ENCODE assay signal across 9 cellular contexts in genomic region chr4:38858097-38858420, GRCh38. TPM values are rescaled to one million over a fixed set of nuclear protein-coding genes. Genes with fewer than 3 reads are reported as not detected.
DNase-seq lines count a peak whose midpoint lies in the region; ATAC-seq and TF ChIP-seq lines count a peak whose summit lies in the region.
"Had no signal": no experiment of that assay in that cellular context is flagged by ENCODE, and none has a peak within 500 bp of the region (broad histone marks: within the 10 kb centered on the region; RNA-seq: fewer than 3 reads in every experiment).

No MANE protein-coding gene starts in this region.

- peak overlapping the region; percentile 46 for H2AFZ ChIP-seq in parathyroid adenoma

- TF ChIP-seq POLR2A in NB4 (IDR thresholded peaks at IDR 0.05; ENCODE audit: extremely low read depth, insufficient read length), result no peak

- H4K20me1 ChIP-seq in BLaER1 treated with 17β-estradiol and CSF1 and Interleukin-3, amounts not matched to agents 10 nM and 100 nM, result no peaks in the 10 kb centered on the region

- peak overlapping the region; percentile 44 for H3K4me3 Mint-ChIP-seq in chondrocyte (ENCODE audit: unreplicated experiment)

- peaks cover 35% of the 10 kb centered on the region for H3K4me1 Mint-ChIP-seq in chondrocyte (ENCODE audit: low read depth)

- peak overlapping the region; percentile 94 for H3K27ac Mint-ChIP-seq in chondrocyte (ENCODE audit: unreplicated experiment)

- peak overlapping the region; percentile 78 to 98 (median 92) for H3K27ac ChIP-seq in BLaER1 treated with 17β-estradiol and CSF1 and Interleukin-3, amounts not matched to agents 10 nM and 100 nM
- H3K27ac ChIP-seq in parathyroid adenoma, result peak overlapping the region; percentile 24

- TF ChIP-seq CTCF in NB4 (IDR thresholded peaks at IDR 0.05; ENCODE audit: low read depth, low read length) (no peak), chondrocyte (IDR thresholded peaks at IDR 0.05) (no peak), parathyroid adenoma (IDR thresholded peaks at IDR 0.05) (no peak)

- no peaks in the 10 kb centered on the region for H3K27me3 Mint-ChIP-seq in chondrocyte (ENCODE audit: low read depth)

- no peak for ATAC-seq in HG03135 (IDR thresholded peaks at IDR 0.05; ENCODE audit: unreplicated experiment)
- ATAC-seq in GM18858 (IDR thresholded peaks at IDR 0.05; ENCODE audit: unreplicated experiment), result no peak
- no peak for ATAC-seq in GM18868 (IDR thresholded peaks at IDR 0.05; ENCODE audit: unreplicated experiment)

- peak overlapping the region; percentile 49 to 88 (median 83) for H3K9ac ChIP-seq in BLaER1 treated with 17β-estradiol and CSF1 and Interleukin-3, amounts not matched to agents 10 nM and 100 nM
- no peak overlapping the region for H3K9ac ChIP-seq in parathyroid adenoma

- no peaks in the 10 kb centered on the region for H3K36me3 ChIP-seq in BLaER1 treated with 17β-estradiol and CSF1 and Interleukin-3, amounts not matched to agents 10 nM and 100 nM
- no peaks in the 10 kb centered on the region for H3K36me3 ChIP-seq in parathyroid adenoma (ENCODE audit: control insufficient read depth, insufficient read depth, low read length)

- H3K9me3 ChIP-seq in BLaER1 treated with 17β-estradiol and CSF1 and Interleukin-3, amounts not matched to agents 10 nM and 100 nM (replicated peaks in 1 of 11), result no peaks in the 10 kb centered on the region
- no peaks in the 10 kb centered on the region for H3K9me3 ChIP-seq in parathyroid adenoma (ENCODE audit: control insufficient read depth, low read length)

- no peaks in the 10 kb centered on the region for H3K79me2 ChIP-seq in parathyroid adenoma

- peak overlapping the region; percentile 49 to 98 (median 77) for H3K4me2 ChIP-seq in BLaER1 treated with 17β-estradiol and CSF1 and Interleukin-3, amounts not matched to agents 10 nM and 100 nM
- no peak overlapping the region for H3K4me2 ChIP-seq in parathyroid adenoma (ENCODE audit: low read length)

- DNase-seq in NB4 (ENCODE audit: low read depth) (no peak), chondrocyte (ENCODE audit: low spot score) (no peak), AG20443 (ENCODE audit: low spot score) (no peak)
- DNase-seq: NCI-H2171 had no signal

- H3K4me1 ChIP-seq in BLaER1 treated with 17β-estradiol and CSF1 and Interleukin-3, amounts not matched to agents 10 nM and 100 nM, result peaks cover 32 to 52% (median 44%) of the 10 kb centered on the region in 10 experiments
- no peaks in the 10 kb centered on the region for H3K4me1 ChIP-seq in parathyroid adenoma

- no peaks in the 10 kb centered on the region for H3K27me3 ChIP-seq in BLaER1 treated with 17β-estradiol and CSF1 and Interleukin-3, amounts not matched to agents 10 nM and 100 nM
- no peaks in the 10 kb centered on the region for H3K27me3 ChIP-seq in parathyroid adenoma (ENCODE audit: control insufficient read depth, insufficient read depth, low read length)

- H3K36me3 Mint-ChIP-seq in chondrocyte (ENCODE audit: low read depth), result no peaks in the 10 kb centered on the region

- H3K9me3 Mint-ChIP-seq in chondrocyte (ENCODE audit: low read depth), result no peaks in the 10 kb centered on the region

- peak overlapping the region in 5 of 10 experiments; percentile 22 to 62 (median 58); a peak in 6 of 20 replicates for H3K4me3 ChIP-seq in BLaER1 treated with 17β-estradiol and CSF1 and Interleukin-3, amounts not matched to agents 10 nM and 100 nM
- H3K4me3 ChIP-seq in NB4 (ENCODE audit: low read depth, low read length) (peak overlapping the region; percentile 48), parathyroid adenoma (ENCODE audit: low read depth, low read length) (no peak overlapping the region)

RNA-seq across cellular contexts. Expression of gene TLR6, which starts 1.4 kb away (rescaled TPM):
- 2.0 to 2.9 TPM (median 2.6 TPM) in 3 replicates for total RNA-seq in chondrocyte

RNA-seq across cellular contexts. Expression of gene FAM114A1, which starts 9.5 kb away (rescaled TPM):
- total RNA-seq in chondrocyte, result 223 to 245 TPM (median 230 TPM) in 3 replicates

RNA-seq across cellular contexts. Expression of gene TLR1, which starts 53.5 kb away (rescaled TPM):
- total RNA-seq in chondrocyte, result 0.15 to 1.1 TPM (median 0.38 TPM) in 3 replicates
